ENCODE assay signal across 8 cellular contexts in the genomic region with DNA sequence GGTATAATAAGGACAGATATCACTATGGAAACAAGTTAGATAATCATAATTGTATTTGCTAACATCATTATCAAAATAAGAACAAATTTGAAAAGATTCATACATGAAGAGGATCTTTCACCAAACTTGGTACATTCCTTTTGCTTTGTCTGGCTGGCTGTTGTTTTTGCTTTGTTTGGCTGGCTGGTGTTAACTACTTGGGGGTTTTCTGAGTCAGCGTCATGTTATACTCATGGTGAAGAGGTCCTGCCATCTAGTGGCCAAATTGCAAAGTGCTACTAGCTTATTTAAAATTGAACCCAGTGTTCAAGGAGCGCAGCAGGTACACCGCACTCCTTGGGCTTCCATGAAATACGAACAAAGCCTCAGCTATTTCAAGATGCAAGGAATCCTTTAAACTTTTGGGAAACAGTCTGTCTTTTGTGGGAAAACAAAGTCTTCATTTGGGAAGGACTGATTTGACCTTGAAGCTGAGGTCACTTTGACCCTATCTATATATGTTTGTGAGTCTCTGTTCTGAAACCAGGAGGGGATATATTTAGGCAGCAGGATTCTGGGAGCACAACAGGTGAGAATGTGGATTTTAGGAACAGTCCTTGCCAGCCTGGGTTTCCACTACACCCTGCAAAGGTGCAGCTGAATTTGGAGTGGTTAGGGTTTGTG.
DNase-seq lines count a peak whose midpoint lies in the region; ATAC-seq, FAIRE-seq and TF ChIP-seq lines count a peak whose summit lies in the region.

No MANE protein-coding gene starts in this region.

- no peaks in the 10 kb centered on the region for H3K36me3 ChIP-seq in WERI-Rb-1
- H3K36me3 ChIP-seq in endothelial cell of umbilical vein (ENCODE audit: control insufficient read depth in 2 of 2, extremely low read depth in 1 of 2, insufficient read depth in 2 of 2, low read length in 2 of 2): no peaks in the 10 kb centered on the region

- peak; percentile 93 for FAIRE-seq in endothelial cell of umbilical vein (lab: Jason Lieb, UNC)

- no peaks in the 10 kb centered on the region for H3K79me2 ChIP-seq in endothelial cell of umbilical vein (ENCODE audit: control insufficient read depth, insufficient read depth, low read length)

- H2AFZ ChIP-seq in endothelial cell of umbilical vein (ENCODE audit: low read depth, low read length): peak overlapping the region; percentile 54

- H3K4me3 ChIP-seq in WERI-Rb-1 (ENCODE audit: low read depth, low read length) (no peak overlapping the region), endothelial cell of umbilical vein (replicated peaks in 1 of 3; ENCODE audit: insufficient read depth in 1 of 3, low read depth in 1 of 3, low read length in 3 of 3) (peak overlapping the region in 1 of 3 experiments; percentile 17)

- peaks cover 17% of the 10 kb centered on the region for H3K27me3 ChIP-seq in WERI-Rb-1 (ENCODE audit: insufficient read depth, low read depth, severe bottlenecking)
- H3K27me3 ChIP-seq in endothelial cell of umbilical vein (ENCODE audit: control insufficient read depth in 2 of 2, insufficient read depth in 2 of 2, low read length in 2 of 2): no peaks in the 10 kb centered on the region

- TF ChIP-seq POLR2A in endothelial cell of umbilical vein (IDR thresholded peaks at IDR 0.05; ENCODE audit: low read depth, low read length): no peak

- ATAC-seq in GM18519 (IDR thresholded peaks at IDR 0.05; ENCODE audit: low FRiP score, unreplicated experiment): peak; percentile 88
- peak; percentile 61 for ATAC-seq in HG03039 (IDR thresholded peaks at IDR 0.05; ENCODE audit: unreplicated experiment)

- H3K27ac ChIP-seq in WERI-Rb-1: no peak overlapping the region
- peak overlapping the region; percentile 85 for H3K27ac ChIP-seq in endothelial cell of umbilical vein (ENCODE audit: insufficient read depth, low read depth, low read length)
- no peak overlapping the region for H3K27ac ChIP-seq in substantia nigra (ENCODE audit: low read depth, low read length, poor library complexity, severe bottlenecking)

- H3K4me2 ChIP-seq in endothelial cell of umbilical vein (ENCODE audit: insufficient read depth, low read length): peak overlapping the region; percentile 73

- TF ChIP-seq CTCF in WERI-Rb-1 (IDR thresholded peaks at IDR 0.05; ENCODE audit: low read depth, low read length) (peak; percentile 71), endothelial cell of umbilical vein (IDR thresholded peaks at IDR 0.05; ENCODE audit: extremely low read depth in 1 of 2, insufficient read depth in 1 of 2, low read depth in 1 of 2, low read length in 2 of 2) (peak; percentile 54 to 60)

- no peaks in the 10 kb centered on the region for H4K20me1 ChIP-seq in endothelial cell of umbilical vein (replicated peaks; ENCODE audit: control insufficient read depth, extremely low read depth, insufficient read depth, low read length)

- dilution Hi-C loops in endothelial cell of umbilical vein (cut with MboI; ENCODE audit: extremely low pct_ligation_motif_present, low sequenced_read_pairs): no loop called here

- POLR2A ChIA-PET in endothelial cell of umbilical vein (lab: Charles Lee): interaction anchor here (0.5 kb wide), 1 partner anchor 97 kb away, joined by 3 read pairs; no protein-coding TSS in a partner anchor

- no peaks in the 10 kb centered on the region for H3K9me1 ChIP-seq in endothelial cell of umbilical vein (replicated peaks; ENCODE audit: control insufficient read depth, extremely low read depth, insufficient read depth, low read length)

- H3K9ac ChIP-seq in endothelial cell of umbilical vein (replicated peaks; ENCODE audit: extremely low read depth, insufficient read depth, low read length): peak overlapping the region; percentile 87

- intact Hi-C loops in endothelial cell of umbilical vein (cut with micrococcal nuclease): loop anchor here (1.0 to 2.0 kb wide), 2 partner anchors 39 to 360 kb away; no protein-coding TSS in a partner anchor

- CTCF ChIA-PET in endothelial cell of umbilical vein (lab: Charles Lee): interaction anchor here (0.6 to 2.6 kb wide), 16 partner anchors 9 to 1347 kb away, joined by 3 to 14 read pairs (median 4); no protein-coding TSS in a partner anchor

- no TSS peak for BruUV-seq in endothelial cell of umbilical vein (replicated peaks; lab: Mats Ljungman, UMichigan)

- DNase-seq in Ammon's horn (ENCODE audit: low spot score) (peak; percentile 73), NCI-H1694 (lab: John Stamatoyannopoulos, UW) (peak; percentile 71), WERI-Rb-1 (peak; percentile 63), endothelial cell of umbilical vein (ENCODE audit: low read depth, low spot score) (peak; percentile 85), middle frontal gyrus (ENCODE audit: extremely low spot score, low spot score) (peak; percentile 26), substantia nigra (lab: John Stamatoyannopoulos, UW) (peak in 34 of 49 donors; percentile 0 to 53 (median 10))

- H3K9me3 ChIP-seq in WERI-Rb-1 (ENCODE audit: severe bottlenecking) (no peaks in the 10 kb centered on the region), endothelial cell of umbilical vein (replicated peaks; ENCODE audit: control insufficient read depth, insufficient read depth, low read length) (no peaks in the 10 kb centered on the region)

- peaks cover 8% of the 10 kb centered on the region for H3K4me1 ChIP-seq in endothelial cell of umbilical vein (ENCODE audit: control insufficient read depth, extremely low read depth, insufficient read depth, low read length)

TF ChIP-seq in endothelial cell of umbilical vein, 7 proteins besides CTCF, POLR2A, EP300 and RAD21:
- peak; percentile 49 for TF ChIP-seq FOS (IDR thresholded peaks at IDR 0.05; ENCODE audit: borderline replicate concordance, insufficient read depth, low read length)
- TF ChIP-seq JUN (IDR thresholded peaks at IDR 0.05; ENCODE audit: borderline replicate concordance, insufficient read depth, insufficient read length, low read depth): no peak
- TF ChIP-seq MYC (IDR thresholded peaks at IDR 0.05; ENCODE audit: low read depth, low read length): no peak
- TF ChIP-seq EZH2 (IDR thresholded peaks at IDR 0.05; ENCODE audit: borderline replicate concordance, low read depth, low read length, severe bottlenecking): no peak
TF ChIP-seq in endothelial cell of umbilical vein: peak in this region for 1.

Comparison
In these comparisons a context has a peak if more than half of its experiments do, and no peak if none do; other contexts are left out.
1. DNase-seq: peak in every context shown above with its lines; median percentile 85 in endothelial cell of umbilical vein; 73 in Ammon's horn; 71 in NCI-H1694; 63 in WERI-Rb-1; 26 in middle frontal gyrus; 10 in substantia nigra.